ENCODE assay signal across 18 cellular contexts in genomic region chr5:123880875-123881274, GRCh38.
A peak's percentile ranks its signal among the peaks of the same experiment; 100 is the strongest.
DNase-seq lines count a peak whose midpoint lies in the region; ATAC-seq, FAIRE-seq and TF ChIP-seq lines count a peak whose summit lies in the region.
"Had no signal": no experiment of that assay in that cellular context is flagged by ENCODE, and none has a peak within 500 bp of the region (broad histone marks: within the 10 kb centered on the region; RNA-seq: fewer than 3 reads in every experiment).

No MANE protein-coding gene starts in this region.

- FAIRE-seq in A549 (lab: Jason Lieb, UNC) = no peak
- FAIRE-seq in RCC 7860 (lab: Jason Lieb, UNC) = peak; percentile 11
- FAIRE-seq: G401.6, GM12892 had no signal

- H3K27ac Mint-ChIP-seq in nephron = peak overlapping the region in 2 of 3 experiments; percentile 79 to 95
- H3K27ac Mint-ChIP-seq: CD4-positive, alpha-beta memory T cell; HFFc6 had no signal

- no peaks in the 10 kb centered on the region for H3K36me3 ChIP-seq in HEK293 (ENCODE audit: control insufficient read depth in 2 of 2, insufficient read depth in 1 of 2, low read length in 2 of 2)

- no peaks in the 10 kb centered on the region for H3K9me3 Mint-ChIP-seq in nephron
- H3K9me3 Mint-ChIP-seq: H9, HFFc6 had no signal

- no peak overlapping the region for H3K27ac ChIP-seq in A549
- H3K27ac ChIP-seq in HEK293 (ENCODE audit: extremely low read depth, low read depth, low read length) = no peak overlapping the region

- TF ChIP-seq CTCF in A549 (IDR thresholded peaks at IDR 0.05) = no peak
- TF ChIP-seq CTCF in HEK293 (tag by site-specific recombination; IDR thresholded peaks at IDR 0.05) = no peak
- TF ChIP-seq CTCF in nephron (IDR thresholded peaks at IDR 0.05; ENCODE audit: unreplicated experiment in 3 of 3) = no peak

- CTCF ChIA-PET in A549 (lab: Yijun Ruan, JAX) = no interaction called here
- CTCF ChIA-PET in HEK293 (lab: Yijun Ruan, JAX) = interaction anchor here (0.5 kb wide), 1 partner anchor 71 kb away, joined by 4 read pairs; no protein-coding TSS in a partner anchor

- POLR2A ChIA-PET in A549 (lab: Yijun Ruan, JAX) (no interaction called here), HEK293 (lab: Yijun Ruan, JAX) (no interaction called here)

- H3K4me1 ChIP-seq in A549 (peaks cover 6% of the 10 kb centered on the region; the same call in 1 of the 3 replicates), HEK293 (ENCODE audit: control insufficient read depth, insufficient read depth, low read length) (peaks cover 16% of the 10 kb centered on the region; the same call in 1 of the 2 replicates)

- no peak for TF ChIP-seq RAD21 in A549 (conservative IDR thresholded peaks at IDR 0.05 in 1 of 2, IDR thresholded peaks at IDR 0.05 in 1 of 2)

- no peaks in the 10 kb centered on the region for H3K27me3 Mint-ChIP-seq in nephron (ENCODE audit: low read depth)
- H3K27me3 Mint-ChIP-seq: CD4-positive, alpha-beta memory T cell had no signal

- H3K4me3 ChIP-seq in A549 (no peak overlapping the region), HEK293 (ENCODE audit: low read depth, low read length) (no peak overlapping the region)

- H3K4me3 Mint-ChIP-seq in nephron = no peak overlapping the region
- H3K4me3 Mint-ChIP-seq: CD4-positive, alpha-beta memory T cell; H9; HFFc6 had no signal

- H3K9me3 ChIP-seq in A549 = no peaks in the 10 kb centered on the region
- H3K9me3 ChIP-seq in HEK293 (ENCODE audit: control insufficient read depth, insufficient read depth, low read depth, low read length) = no peaks in the 10 kb centered on the region

- no peak overlapping the region for H3K4me2 ChIP-seq in A549

- peaks cover 54% of the 10 kb centered on the region for H3K4me1 Mint-ChIP-seq in nephron
- H3K4me1 Mint-ChIP-seq: CD4-positive, alpha-beta memory T cell had no signal

- no peak for TF ChIP-seq POLR2A in A549 (IDR thresholded peaks at IDR 0.05; ENCODE audit: low read length)

- no peak for ATAC-seq in A549
- ATAC-seq: HCT116 had no signal

- no peaks in the 10 kb centered on the region for H3K36me3 Mint-ChIP-seq in nephron (ENCODE audit: low read depth)
- H3K36me3 Mint-ChIP-seq: CD4-positive, alpha-beta memory T cell had no signal

- no peak for TF ChIP-seq EP300 in A549 (IDR thresholded peaks at IDR 0.05)

- DNase-seq in A549 (ENCODE audit: low read depth in 1 of 2, low spot score in 1 of 2) (no peak), RCC 7860 (ENCODE audit: low spot score) (no peak), NCI-H1105 (lab: John Stamatoyannopoulos, UW) (no peak), NCI-H2081 treated with DMSO at 0.1 percent for 48 hours (lab: John Stamatoyannopoulos, UW) (no peak), GOT3 (lab: John Stamatoyannopoulos, UW) (no peak)
- DNase-seq: 8988T; C1 segment of cervical spinal cord; CD4-positive, alpha-beta memory T cell; COR-L47; DMS153; DND-41; H9; HFFc6 had no signal

TF ChIP-seq in A549, 52 proteins besides CTCF, POLR2A, EP300 and RAD21:
- TF ChIP-seq PBX3 (IDR thresholded peaks at IDR 0.05) (no peak), HDAC2 (IDR thresholded peaks at IDR 0.05) (0 out of 2 replicates have a peak, but pooled peaks have one; percentile 35), ZFP36 (IDR thresholded peaks at IDR 0.05; ENCODE audit: borderline replicate concordance, partially characterized antibody) (peak; percentile 5)

TF ChIP-seq in HEK293, 187 proteins besides CTCF, POLR2A, EP300 and RAD21 (continues in another document):
- TF ChIP-seq ZNF624 (tag by site-specific recombination; IDR thresholded peaks at IDR 0.05) = no peak
- TF ChIP-seq ZNF580 (tag by site-specific recombination; IDR thresholded peaks at IDR 0.05) = peak; percentile 48; the same call in 1 of the 2 replicates
- no peak for TF ChIP-seq PRDM4 (tag by site-specific recombination; IDR thresholded peaks at IDR 0.05)
- TF ChIP-seq ZNF768 (tag by site-specific recombination; IDR thresholded peaks at IDR 0.05) = peak; percentile 96
- TF ChIP-seq YY1 (tag by site-specific recombination; IDR thresholded peaks at IDR 0.05) = no peak
- no peak for TF ChIP-seq ZNF518A (tag by site-specific recombination; conservative IDR thresholded peaks at IDR 0.05; ENCODE audit: low read depth)
- TF ChIP-seq ZNF704 (tag by site-specific recombination; IDR thresholded peaks at IDR 0.05) = no peak
- no peak for TF ChIP-seq KLF7 (tag by site-specific recombination; IDR thresholded peaks at IDR 0.05; ENCODE audit: borderline replicate concordance)
- TF ChIP-seq ZNF48 (tag by site-specific recombination; IDR thresholded peaks at IDR 0.05) = no peak
- no peak for TF ChIP-seq ZNF488 (tag by site-specific recombination; IDR thresholded peaks at IDR 0.05)
